17 cellular contexts compared by ENCODE assay signal in the genomic region with DNA sequence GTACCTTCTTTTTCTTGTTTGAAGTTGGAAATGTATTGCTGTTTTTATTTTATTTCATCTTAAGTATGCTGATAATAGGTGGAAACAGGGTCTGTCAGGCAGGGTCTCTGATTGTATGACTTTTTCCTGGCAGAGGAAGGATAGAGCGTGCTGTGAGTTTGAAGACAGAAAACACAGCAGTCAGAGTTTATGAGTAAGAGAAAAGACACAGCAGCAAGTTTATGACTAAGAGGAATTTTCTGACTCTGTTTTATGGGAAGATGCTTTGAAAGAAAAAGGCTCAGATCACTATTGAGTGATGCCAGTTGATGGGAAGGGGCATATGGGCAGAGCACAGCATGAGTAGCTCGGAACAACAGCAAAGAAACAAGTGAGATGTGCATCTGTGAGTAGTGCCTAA.
DNase-seq lines count a peak whose midpoint lies in the region; TF ChIP-seq lines count a peak whose summit lies in the region.
"Had no signal": no experiment of that assay in that cellular context is flagged by ENCODE, and none has a peak within 500 bp of the region (broad histone marks: within the 10 kb centered on the region; RNA-seq: fewer than 3 reads in every experiment).

No MANE protein-coding gene starts in this region.

- H3K27ac Mint-ChIP-seq in mesothelial cell of epicardium, result peak overlapping the region; percentile 19
- H3K27ac Mint-ChIP-seq: CD4-positive, alpha-beta T cell had no signal

- H3K27me3 Mint-ChIP-seq in mesothelial cell of epicardium (ENCODE audit: low read depth), result no peaks in the 10 kb centered on the region
- H3K27me3 Mint-ChIP-seq: CD4-positive, alpha-beta T cell had no signal

- no peaks in the 10 kb centered on the region for H3K27me3 ChIP-seq in brain microvascular endothelial cell (replicated peaks)
- H3K27me3 ChIP-seq in stomach smooth muscle (ENCODE audit: control insufficient read depth in 1 of 2, insufficient read depth in 2 of 2, low read length in 2 of 2), result no peaks in the 10 kb centered on the region
- H3K27me3 ChIP-seq in ovary, result no peaks in the 10 kb centered on the region

- peaks cover 20% of the 10 kb centered on the region for H3K4me1 Mint-ChIP-seq in mesothelial cell of epicardium

- H3K4me3 ChIP-seq in brain microvascular endothelial cell (ENCODE audit: low read depth, low read length) (no peak overlapping the region), stomach smooth muscle (ENCODE audit: low read length in 2 of 2) (no peak overlapping the region), ovary (no peak overlapping the region)

- no peak for TF ChIP-seq EP300 in ovary (IDR thresholded peaks at IDR 0.05)

- TF ChIP-seq CTCF in brain microvascular endothelial cell (IDR thresholded peaks at IDR 0.05; ENCODE audit: low read depth, low read length, missing control alignments) (no peak), mesothelial cell of epicardium (IDR thresholded peaks at IDR 0.05; ENCODE audit: unreplicated experiment) (no peak), ovary (IDR thresholded peaks at IDR 0.05) (no peak)

- H3K4me1 ChIP-seq in stomach smooth muscle (ENCODE audit: control insufficient read depth, insufficient read depth, low read length) (no peaks in the 10 kb centered on the region), ovary (ENCODE audit: insufficient read depth) (no peaks in the 10 kb centered on the region)

- H3K9ac ChIP-seq in stomach smooth muscle (ENCODE audit: low read length in 2 of 2), result no peak overlapping the region

- no peak for TF ChIP-seq POLR2A in ovary (IDR thresholded peaks at IDR 0.05)

- intact Hi-C loops in ovary (cut with DNase I), result no loop called here

- H3K36me3 ChIP-seq in brain microvascular endothelial cell (replicated peaks) (no peaks in the 10 kb centered on the region), stomach smooth muscle (ENCODE audit: control insufficient read depth in 2 of 2, insufficient read depth in 2 of 2, low read length in 2 of 2) (no peaks in the 10 kb centered on the region), ovary (no peaks in the 10 kb centered on the region)

- peak; percentile 14 for DNase-seq in HCEC 1CT
- DNase-seq in brain microvascular endothelial cell, result peak; percentile 6
- no peak for DNase-seq in mesothelial cell of epicardium (ENCODE audit: low spot score in 2 of 2, unreplicated experiment in 2 of 2)
- DNase-seq in KBM-7, result no peak
- no peak for DNase-seq in RPMI8226
- DNase-seq in ovary, result no peak
- DNase-seq in NAMALWA (ENCODE audit: low spot score), result no peak
- DNase-seq: CD4-positive, alpha-beta T cell; DMS79; GF-D8; GOT3; NCI-H1417; NCI-H1930; NCI-H2171 treated with DMSO at 0.1 percent for 48 hours; NCI-H510A; Right ventricle myocardium superior had no signal

- 74 to 84% (median 82%) methylated on average over 2 of the region's 2 CpGs for WGBS in ovary, 3 donors

- H3K36me3 Mint-ChIP-seq in mesothelial cell of epicardium, result peaks cover 13% of the 10 kb centered on the region

- H3K9me3 ChIP-seq in stomach smooth muscle (ENCODE audit: control insufficient read depth in 2 of 2, low read length in 2 of 2) (peaks cover 3% of the 10 kb centered on the region in 2 donors), ovary (no peaks in the 10 kb centered on the region)

- in situ Hi-C loops in brain microvascular endothelial cell (cut with HindIII; ENCODE audit: low pct_ligation_motif_present, low sequenced_read_pairs), result no loop called here
- in situ Hi-C loops in KBM-7 (cut with MboI; ENCODE audit: low pct_unique_long_range_greater_than_20kb, low sequenced_read_pairs), result no loop called here

- H3K9me3 Mint-ChIP-seq in mesothelial cell of epicardium, result peaks cover 18% of the 10 kb centered on the region
- H3K9me3 Mint-ChIP-seq: CD4-positive, alpha-beta T cell had no signal

- H3K4me3 Mint-ChIP-seq in mesothelial cell of epicardium, result no peak overlapping the region
- H3K4me3 Mint-ChIP-seq: CD4-positive, alpha-beta T cell had no signal

- H3K27ac ChIP-seq in brain microvascular endothelial cell (no peak overlapping the region), stomach smooth muscle (ENCODE audit: low read length) (peak overlapping the region; percentile 7), ovary (no peak overlapping the region)

Comparison
In these comparisons a context has a peak if more than half of its experiments do, and no peak if none do; other contexts are left out.
1. DNase-seq: peak in HCEC 1CT (single experiment) and brain microvascular endothelial cell (single experiment); none in mesothelial cell of epicardium (0 of 2), KBM-7 (single experiment), RPMI8226 (single experiment), ovary (0 of 5) and NAMALWA (single experiment).